In genomic region chr14:61571931-61572330, GRCh38 we compare ENCODE assay signal across 22 cellular contexts.
DNase-seq lines count a peak whose midpoint lies in the region; ATAC-seq, FAIRE-seq and TF ChIP-seq lines count a peak whose summit lies in the region.
"Had no signal": no experiment of that assay in that cellular context is flagged by ENCODE, and none has a peak within 500 bp of the region (broad histone marks: within the 10 kb centered on the region; RNA-seq: fewer than 3 reads in every experiment).

No MANE protein-coding gene starts in this region.

- no TSS peak for BruUV-seq in K562 (replicated peaks; lab: Mats Ljungman, UMichigan)

- H3K27ac ChIP-seq in right atrium auricular region (no peak overlapping the region), K562 (ENCODE audit: extremely low read depth, low read depth, low read length) (no peak overlapping the region), mesenchymal stem cell (ENCODE audit: low read length, poor library complexity, severe bottlenecking) (peak overlapping the region; percentile 42), gastrocnemius medialis (no peak overlapping the region), coronary artery (no peak overlapping the region)
- H3K27ac ChIP-seq: Peyer's patch had no signal

- CTCF ChIA-PET in K562 (lab: Yijun Ruan, JAX; ENCODE audit: low intra/inter-chr PET ratio): no interaction called here

- TF ChIP-seq RAD21 in K562 (CRISPR knock-in tag; conservative IDR thresholded peaks at IDR 0.05 in 1 of 2, IDR thresholded peaks at IDR 0.05 in 1 of 2): no peak

- no peak overlapping the region for H4K91ac ChIP-seq in mesenchymal stem cell (ENCODE audit: low read length)

- H3K4me3 ChIP-seq in right atrium auricular region: no peak overlapping the region
- H3K4me3 ChIP-seq in K562: no peak overlapping the region
- H3K4me3 ChIP-seq in mesenchymal stem cell (ENCODE audit: insufficient read depth in 1 of 2, low read depth in 1 of 2, low read length in 2 of 2): peak overlapping the region in 1 of 2 experiments; percentile 35
- H3K4me3 ChIP-seq in gastrocnemius medialis: no peak overlapping the region
- H3K4me3 ChIP-seq in coronary artery: no peak overlapping the region
- H3K4me3 ChIP-seq: Peyer's patch had no signal

- H2BK5ac ChIP-seq in mesenchymal stem cell (ENCODE audit: low read depth, low read length, poor library complexity, severe bottlenecking): no peak overlapping the region

- TF ChIP-seq CTCF in right atrium auricular region (IDR thresholded peaks at IDR 0.05): no peak
- no peak for TF ChIP-seq CTCF in K562 (IDR thresholded peaks at IDR 0.05 in 2 of 3, conservative IDR thresholded peaks at IDR 0.05 in 1 of 3; ENCODE audit: insufficient read depth in 2 of 3, low read depth in 1 of 3, low read length in 3 of 3)
- TF ChIP-seq CTCF in gastrocnemius medialis (IDR thresholded peaks at IDR 0.05 in 4 of 5, conservative IDR thresholded peaks at IDR 0.05 in 1 of 5): no peak
- no peak for TF ChIP-seq CTCF in coronary artery (IDR thresholded peaks at IDR 0.05)

- H4K8ac ChIP-seq in mesenchymal stem cell (ENCODE audit: low read length): no peak overlapping the region

- H4K20me1 ChIP-seq in K562 (replicated peaks; ENCODE audit: control insufficient read depth, insufficient read depth, low read length): no peaks in the 10 kb centered on the region

- no peak overlapping the region for H2BK15ac ChIP-seq in mesenchymal stem cell (ENCODE audit: low read depth, poor library complexity, severe bottlenecking)

- H3K4me2 ChIP-seq in K562 (ENCODE audit: insufficient read depth, low read length): no peak overlapping the region
- no peak overlapping the region for H3K4me2 ChIP-seq in mesenchymal stem cell (ENCODE audit: low read length, poor library complexity, severe bottlenecking)

- H3K4ac ChIP-seq in mesenchymal stem cell (ENCODE audit: low read depth in 1 of 2, low read length in 2 of 2): no peak overlapping the region

- H3K18ac ChIP-seq in mesenchymal stem cell (ENCODE audit: low read depth in 1 of 2, low read length in 2 of 2): no peak overlapping the region

- H2AK5ac ChIP-seq in mesenchymal stem cell (ENCODE audit: low read length, severe bottlenecking): peak overlapping the region; percentile 95

- no peak overlapping the region for H3K14ac ChIP-seq in mesenchymal stem cell (ENCODE audit: low read length in 2 of 2)

- H2BK120ac ChIP-seq in mesenchymal stem cell (ENCODE audit: low read depth, low read length): no peak overlapping the region

- H3K36me3 ChIP-seq in right atrium auricular region (no peaks in the 10 kb centered on the region), K562 (ENCODE audit: control insufficient read depth, insufficient read depth, low read length) (no peaks in the 10 kb centered on the region), mesenchymal stem cell (ENCODE audit: control insufficient read depth in 1 of 2, insufficient read depth in 2 of 2, low read depth in 1 of 2, low read length in 2 of 2) (no peaks in the 10 kb centered on the region), gastrocnemius medialis (no peaks in the 10 kb centered on the region)
- H3K36me3 ChIP-seq: Peyer's patch had no signal

- H2AFZ ChIP-seq in K562 (ENCODE audit: low read depth, low read length) (no peak overlapping the region), mesenchymal stem cell (ENCODE audit: low read depth, low read length) (no peak overlapping the region)

- no peak for FAIRE-seq in K562 (lab: Jason Lieb, UNC)
- FAIRE-seq: A204.1, G401.6, GM12892 had no signal

- no peak overlapping the region for H3K23ac ChIP-seq in mesenchymal stem cell (ENCODE audit: low read length in 2 of 2)

- no peak overlapping the region for H3K9ac ChIP-seq in K562 (ENCODE audit: insufficient read depth in 1 of 2, low read depth in 2 of 2, low read length in 2 of 2)
- H3K9ac ChIP-seq in mesenchymal stem cell (ENCODE audit: low read length): no peak overlapping the region

- intact Hi-C loops in left ventricle myocardium superior (cut with micrococcal nuclease) (no loop called here), K562 (cut with micrococcal nuclease) (no loop called here), gastrocnemius medialis (cut with DNase I; ENCODE audit: low total_unique reads) (no loop called here)

- no peak overlapping the region for H2BK12ac ChIP-seq in mesenchymal stem cell (ENCODE audit: low read length in 2 of 2)

- ATAC-seq in left ventricle myocardium superior: no peak
- ATAC-seq in K562: no peak
- ATAC-seq in HG02798 (IDR thresholded peaks at IDR 0.05; ENCODE audit: poor library complexity, unreplicated experiment): no peak
- ATAC-seq in gastrocnemius medialis: no peak

- peak; percentile 36 for DNase-seq in right atrium auricular region (ENCODE audit: low spot score)
- no peak for DNase-seq in left ventricle myocardium superior
- no peak for DNase-seq in K562 (ENCODE audit: extremely low read depth in 1 of 4, low spot score in 3 of 4)
- DNase-seq in mesenchymal stem cell: no peak
- DNase-seq in gastrocnemius medialis: no peak
- DNase-seq in coronary artery (ENCODE audit: low spot score): no peak
- DNase-seq in T1000 (lab: John Stamatoyannopoulos, UW): no peak
- DNase-seq: AML-193; CD4-positive, alpha-beta memory T cell; DMS79 treated with DMSO at 0.1 percent for 48 hours; Karpas-422; NCI-H1105 treated with DMSO at 0.1 percent for 48 hours; NCI-H187; NCI-H2171; NCI-H446 treated with DMSO at 0.1 percent for 48 hours; NCI-H82; Peyer's patch; SHP77 had no signal

- peaks cover 14% of the 10 kb centered on the region for H3K79me1 ChIP-seq in mesenchymal stem cell (replicated peaks; ENCODE audit: low read length, poor library complexity, severe bottlenecking)

- no peaks in the 10 kb centered on the region for H3K9me1 ChIP-seq in K562 (ENCODE audit: control insufficient read depth, insufficient read depth, low read length)

- 11% methylated on average over 2 of the region's 2 CpGs for WGBS in K562 (ENCODE audit: insufficient coverage, low coverage, missing lambda C conversion rate)
- 90% methylated on average over 2 of the region's 2 CpGs for WGBS in mesenchymal stem cell

- in situ Hi-C loops in K562 (cut with MboI) (no loop called here), gastrocnemius medialis (cut with MboI; ENCODE audit: low sequenced_read_pairs in 4 of 4) (no loop called here)

- POLR2A ChIA-PET in K562 (lab: Yijun Ruan, JAX): interaction anchor here (0.7 kb wide), 1 partner anchor 9 kb away, joined by 3 read pairs; no protein-coding TSS in a partner anchor

- no peaks in the 10 kb centered on the region for H3K9me3 ChIP-seq in right atrium auricular region
- H3K9me3 ChIP-seq in K562 (replicated peaks; ENCODE audit: control insufficient read depth, insufficient read depth, low read depth, low read length): no peaks in the 10 kb centered on the region
- no peaks in the 10 kb centered on the region for H3K9me3 ChIP-seq in mesenchymal stem cell (ENCODE audit: control insufficient read depth, low read length)
- H3K9me3 ChIP-seq in gastrocnemius medialis: no peaks in the 10 kb centered on the region
- H3K9me3 ChIP-seq: Peyer's patch had no signal

- H3K27me3 ChIP-seq in right atrium auricular region (no peaks in the 10 kb centered on the region), K562 (ENCODE audit: control insufficient read depth in 2 of 2, insufficient read depth in 2 of 2, low read length in 2 of 2) (peaks cover 2 to 6% of the 10 kb centered on the region in 2 experiments; a peak in 3 of 5 replicates), mesenchymal stem cell (ENCODE audit: control insufficient read depth in 1 of 2, insufficient read depth in 1 of 2, low read length in 2 of 2) (no peaks in the 10 kb centered on the region), gastrocnemius medialis (no peaks in the 10 kb centered on the region)
- H3K27me3 ChIP-seq: Peyer's patch had no signal

- H3K79me2 ChIP-seq in K562 (ENCODE audit: control insufficient read depth, insufficient read depth, low read length): no peaks in the 10 kb centered on the region

- no peak for TF ChIP-seq EP300 in K562 (IDR thresholded peaks at IDR 0.05; ENCODE audit: low read length)

- H3K4me1 ChIP-seq in right atrium auricular region: peaks cover 2 to 44% of the 10 kb centered on the region in 2 donors
- peaks cover 0 to 5% of the 10 kb centered on the region in 2 experiments; a peak in 2 of 5 replicates for H3K4me1 ChIP-seq in K562 (replicated peaks in 1 of 2; ENCODE audit: control insufficient read depth in 2 of 2, insufficient read depth in 2 of 2, low read length in 2 of 2)
- peaks cover 32% of the 10 kb centered on the region for H3K4me1 ChIP-seq in mesenchymal stem cell (ENCODE audit: control insufficient read depth, insufficient read depth, low read depth, low read length)
- peaks cover 0 to 18% of the 10 kb centered on the region in 2 donors for H3K4me1 ChIP-seq in gastrocnemius medialis

- TF ChIP-seq POLR2A in K562 (conservative IDR thresholded peaks at IDR 0.05) (no peak), gastrocnemius medialis (IDR thresholded peaks at IDR 0.05) (no peak)

TF ChIP-seq in K562, 482 proteins besides CTCF, POLR2A, EP300 and RAD21 (continues in another document):
- TF ChIP-seq C11orf30 (IDR thresholded peaks at IDR 0.05; ENCODE audit: low read depth) (peak; percentile 57; the same call in 1 of the 2 replicates), MED1 (CRISPR knock-in tag; IDR thresholded peaks at IDR 0.05; ENCODE audit: borderline replicate concordance) (no peak)
